In the genomic region with DNA sequence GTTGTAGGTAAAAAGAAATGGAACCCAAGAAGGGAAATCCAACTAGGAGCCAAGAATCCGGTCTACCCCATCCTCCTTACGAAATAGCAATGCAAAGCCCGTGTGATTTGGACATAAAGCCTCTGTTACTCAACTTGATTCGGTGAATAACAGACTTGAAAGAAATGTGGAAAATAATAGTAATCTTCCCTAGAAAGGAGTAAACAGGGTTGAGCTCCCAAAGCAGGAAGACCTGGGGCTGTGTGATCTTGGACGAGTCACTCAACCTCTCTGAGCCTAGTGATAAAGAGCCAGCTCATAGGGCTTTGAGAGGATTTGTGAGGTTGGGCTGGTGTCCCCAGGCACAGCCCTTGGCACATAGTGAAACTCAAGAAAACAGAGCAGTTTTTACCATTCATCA, we compare ENCODE assay signal across 13 cellular contexts. TPM values are rescaled to one million over a fixed set of nuclear protein-coding genes. Genes with fewer than 3 reads are reported as not detected.
DNase-seq lines count a peak whose midpoint lies in the region; ATAC-seq and TF ChIP-seq lines count a peak whose summit lies in the region.
"Had no signal": no experiment of that assay in that cellular context is flagged by ENCODE, and none has a peak within 500 bp of the region (broad histone marks: within the 10 kb centered on the region; RNA-seq: fewer than 3 reads in every experiment).

No MANE protein-coding gene starts in this region.

- H3K4me3 ChIP-seq in WERI-Rb-1 (ENCODE audit: low read depth, low read length) (no peak overlapping the region), fibroblast of villous mesenchyme (ENCODE audit: low read depth, low read length) (no peak overlapping the region), rectal smooth muscle tissue (ENCODE audit: low read length) (peak overlapping the region; percentile 16)

- peaks cover 51% of the 10 kb centered on the region for H3K4me1 ChIP-seq in rectal smooth muscle tissue (ENCODE audit: control insufficient read depth, insufficient read depth, low read length)

- H3K36me3 ChIP-seq in WERI-Rb-1 (no peaks in the 10 kb centered on the region), rectal smooth muscle tissue (ENCODE audit: control insufficient read depth, insufficient read depth, low read length) (peaks cover 69% of the 10 kb centered on the region)

- H3K27me3 ChIP-seq in WERI-Rb-1 (ENCODE audit: insufficient read depth, low read depth, severe bottlenecking) (no peaks in the 10 kb centered on the region), rectal smooth muscle tissue (ENCODE audit: control insufficient read depth, insufficient read depth, low read length) (no peaks in the 10 kb centered on the region)

- DNase-seq in ELR (ENCODE audit: low read depth) (peak; percentile 23), WERI-Rb-1 (no peak), fibroblast of villous mesenchyme (ENCODE audit: low read depth) (peak; percentile 87), NCI-H2227 treated with DMSO at 0.1 percent for 48 hours (lab: John Stamatoyannopoulos, UW) (no peak), GF-D8 (lab: John Stamatoyannopoulos, UW) (no peak), amniotic stem cell (lab: John Stamatoyannopoulos, UW) (no peak)
- DNase-seq: activated CD4-positive, alpha-beta T cell treated with anti-CD3 and anti-CD28 coated beads for 48 hours; activated effector memory CD4-positive, alpha-beta T cell treated with anti-CD3 and anti-CD28 coated beads, Interleukin-2, amount 50 U/mL, for 16 hours; NCI-H146 had no signal

- H3K27ac ChIP-seq in WERI-Rb-1 (peak overlapping the region; percentile 72), rectal smooth muscle tissue (ENCODE audit: low read depth, low read length) (peak overlapping the region; percentile 99)

- H3K9ac ChIP-seq in rectal smooth muscle tissue (ENCODE audit: low read length), result no peak overlapping the region

- TF ChIP-seq CTCF in WERI-Rb-1 (IDR thresholded peaks at IDR 0.05; ENCODE audit: low read depth, low read length) (no peak), fibroblast of villous mesenchyme (IDR thresholded peaks at IDR 0.05; ENCODE audit: insufficient read depth, low read depth, low read length) (no peak)

- no peak for ATAC-seq in GM21390 (IDR thresholded peaks at IDR 0.05; ENCODE audit: unreplicated experiment)

- no peaks in the 10 kb centered on the region for H3K9me3 ChIP-seq in WERI-Rb-1 (ENCODE audit: severe bottlenecking)

RNA-seq across cellular contexts. Expression of a gene that starts 42.7 kb away (rescaled TPM):
- 1.3 TPM in 1 of 2 replicates, not detected in the other for total RNA-seq in fibroblast of villous mesenchyme
- total RNA-seq: dermis microvascular lymphatic vessel endothelial cell, lower leg skin had no signal

Comparison
In these comparisons a context has a peak if more than half of its experiments do, and no peak if none do; other contexts are left out.
1. DNase-seq: peak in ELR (single experiment) and fibroblast of villous mesenchyme (single experiment); none in WERI-Rb-1 (single experiment), NCI-H2227 treated with DMSO at 0.1 percent for 48 hours (single experiment), GF-D8 (single experiment) and amniotic stem cell (single experiment).